In genomic region chrX:118418811-118419251, GRCh38 we compare ENCODE assay signal across 28 cellular contexts.
DNase-seq lines count a peak whose midpoint lies in the region; ATAC-seq, FAIRE-seq and TF ChIP-seq lines count a peak whose summit lies in the region.
"Had no signal": no experiment of that assay in that cellular context is flagged by ENCODE, and none has a peak within 500 bp of the region (broad histone marks: within the 10 kb centered on the region; RNA-seq: fewer than 3 reads in every experiment).

No MANE protein-coding gene starts in this region.

- H3K4me1 Mint-ChIP-seq in stimulated activated naive B cell treated with anti-CD40 and anti-IgM and Interleukin-4, amounts not matched to agents 10 μg/mL and 1 μg/mL and 100 μg/mL, for 72 hours = peaks cover 0 to 12% of the 10 kb centered on the region in 2 donors

- no peak overlapping the region for H3K4me3 ChIP-seq in BE2C (ENCODE audit: low read depth, low read length)
- H3K4me3 ChIP-seq: Peyer's patch, psoas muscle, thoracic aorta had no signal

- no peak overlapping the region for H3K27ac ChIP-seq in foreskin keratinocyte
- H3K27ac ChIP-seq: epithelial cell of prostate, neutrophil, psoas muscle, thoracic aorta had no signal

- H3K36me3 Mint-ChIP-seq in stimulated activated naive B cell treated with anti-CD40 and anti-IgM and Interleukin-4, amounts not matched to agents 10 μg/mL and 1 μg/mL and 100 μg/mL, for 72 hours = peaks cover 20 to 23% of the 10 kb centered on the region in 2 donors

- H3K4me3 Mint-ChIP-seq in stimulated activated naive B cell treated with anti-CD40 and anti-IgM and Interleukin-4, amounts not matched to agents 10 μg/mL and 1 μg/mL and 100 μg/mL, for 72 hours = no peak overlapping the region
- H3K4me3 Mint-ChIP-seq: CD8-positive, alpha-beta T cell; stimulated activated naive CD8-positive, alpha-beta T cell treated with anti-CD3 and anti-CD28 coated beads, Interleukin-15, Interleukin-2, amounts not matched to agents 100 ng/mL and 50 ng/mL, for 24 hours had no signal

- no peak for FAIRE-seq in HTR-8/SVneo (lab: Jason Lieb, UNC)
- FAIRE-seq: A204.1, G401.6 had no signal

- no peaks in the 10 kb centered on the region for H3K9me3 Mint-ChIP-seq in stimulated activated naive B cell treated with anti-CD40 and anti-IgM and Interleukin-4, amounts not matched to agents 10 μg/mL and 1 μg/mL and 100 μg/mL, for 72 hours
- H3K9me3 Mint-ChIP-seq: CD8-positive, alpha-beta T cell; stimulated activated naive CD8-positive, alpha-beta T cell treated with anti-CD3 and anti-CD28 coated beads, Interleukin-15, Interleukin-2, amounts not matched to agents 100 ng/mL and 50 ng/mL, for 24 hours had no signal

- H3K36me3 ChIP-seq in BE2C = no peaks in the 10 kb centered on the region
- H3K36me3 ChIP-seq: Peyer's patch, thoracic aorta had no signal

- TF ChIP-seq CTCF in BE2C (IDR thresholded peaks at IDR 0.05; ENCODE audit: low read depth, low read length) (no peak), foreskin keratinocyte (conservative IDR thresholded peaks at IDR 0.05) (no peak)

- no peaks in the 10 kb centered on the region for H3K27me3 ChIP-seq in BE2C
- H3K27me3 ChIP-seq in foreskin keratinocyte = no peaks in the 10 kb centered on the region
- H3K27me3 ChIP-seq: neutrophil, Peyer's patch had no signal

- DNase-seq in BE2C = peak; percentile 6
- DNase-seq in HT-29 (ENCODE audit: low spot score) = peak; percentile 44
- peak; percentile 46 for DNase-seq in ecto neural progenitor cell (ENCODE audit: low spot score)
- DNase-seq in mucosa of gallbladder (ENCODE audit: low spot score) = peak; percentile 28
- DNase-seq in stimulated activated naive B cell treated with anti-CD40 and anti-IgM and Interleukin-4, amounts not matched to agents 10 μg/mL and 1 μg/mL and 100 μg/mL, for 72 hours = no peak
- no peak for DNase-seq in GOT3 (lab: John Stamatoyannopoulos, UW)
- DNase-seq in HTR-8/SVneo (ENCODE audit: insufficient read length, low spot score) = no peak
- DNase-seq in foreskin keratinocyte = no peak
- DNase-seq: activated CD4-positive, alpha-beta T cell treated with anti-CD3 and anti-CD28 coated beads, Interleukin-2, amount 50 U/mL, for 1 hour; activated naive CD4-positive, alpha-beta T cell treated with Interleukin-2 at 50 U/mL for 16 hours; CD8-positive, alpha-beta T cell; DMS153; effector CD4-positive, alpha-beta T cell; head of caudate nucleus; NCI-H1694; NCI-H2171 treated with DMSO at 0.1 percent for 48 hours; NCI-H524 treated with DMSO at 0.1 percent for 48 hours; psoas muscle; SIG-M5; SW 1271; T-helper 9 cell had no signal

- H3K9me3 ChIP-seq in BE2C = no peaks in the 10 kb centered on the region
- H3K9me3 ChIP-seq: neutrophil, Peyer's patch, thoracic aorta had no signal

- no peaks in the 10 kb centered on the region for H3K27me3 Mint-ChIP-seq in stimulated activated naive B cell treated with anti-CD40 and anti-IgM and Interleukin-4, amounts not matched to agents 10 μg/mL and 1 μg/mL and 100 μg/mL, for 72 hours
- H3K27me3 Mint-ChIP-seq: stimulated activated naive CD8-positive, alpha-beta T cell treated with anti-CD3 and anti-CD28 coated beads, Interleukin-15, Interleukin-2, amounts not matched to agents 100 ng/mL and 50 ng/mL, for 24 hours had no signal

- H3K4me1 ChIP-seq in BE2C (no peaks in the 10 kb centered on the region), foreskin keratinocyte (no peaks in the 10 kb centered on the region)
- H3K4me1 ChIP-seq: Peyer's patch, psoas muscle had no signal

- H3K27ac Mint-ChIP-seq in stimulated activated naive B cell treated with anti-CD40 and anti-IgM and Interleukin-4, amounts not matched to agents 10 μg/mL and 1 μg/mL and 100 μg/mL, for 72 hours = no peak overlapping the region
- H3K27ac Mint-ChIP-seq: CD8-positive, alpha-beta T cell; stimulated activated naive CD8-positive, alpha-beta T cell treated with anti-CD3 and anti-CD28 coated beads, Interleukin-15, Interleukin-2, amounts not matched to agents 100 ng/mL and 50 ng/mL, for 24 hours had no signal

- no peak for ATAC-seq in stimulated activated naive B cell treated with anti-CD40 and anti-IgM and Interleukin-4, amounts not matched to agents 10 μg/mL and 1 μg/mL and 100 μg/mL, for 72 hours (replicated peaks)
- no peak for ATAC-seq in foreskin keratinocyte
- ATAC-seq: CD8-positive, alpha-beta T cell; psoas muscle had no signal

Comparison
In these comparisons a context has a peak if more than half of its experiments do, and no peak if none do; other contexts are left out.
1. DNase-seq: peak in BE2C (single experiment), HT-29 (single experiment), ecto neural progenitor cell (single experiment) and mucosa of gallbladder (single experiment); none in stimulated activated naive B cell treated with anti-CD40 and anti-IgM and Interleukin-4, amounts not matched to agents 10 μg/mL and 1 μg/mL and 100 μg/mL, for 72 hours (single experiment), GOT3 (single experiment), HTR-8/SVneo (single experiment) and foreskin keratinocyte (0 of 2).